9 cellular contexts compared by ENCODE assay signal in genomic region chr11:3000032-3000961, GRCh38. TPM values are rescaled to one million over a fixed set of nuclear protein-coding genes. Genes with fewer than 3 reads are reported as not detected.
DNase-seq lines count a peak whose midpoint lies in the region; ATAC-seq and FAIRE-seq lines count a peak whose summit lies in the region.
"Had no signal": no experiment of that assay in that cellular context is flagged by ENCODE, and none has a peak within 500 bp of the region (broad histone marks: within the 10 kb centered on the region; RNA-seq: fewer than 3 reads in every experiment).

No MANE protein-coding gene starts in this region.

- H3K27ac ChIP-seq in small intestine (ENCODE audit: low read depth in 1 of 2, low read length in 1 of 2) = no peak overlapping the region

- no peaks in the 10 kb centered on the region for H3K4me1 Mint-ChIP-seq in immature natural killer cell

- H3K36me3 ChIP-seq in small intestine (ENCODE audit: control insufficient read depth in 2 of 2, insufficient read depth in 2 of 2, low read length in 2 of 2) = peaks cover 10 to 20% of the 10 kb centered on the region in 2 donors

- no peaks in the 10 kb centered on the region for H3K4me1 ChIP-seq in small intestine (ENCODE audit: control insufficient read depth in 2 of 2, insufficient read depth in 1 of 2, low read depth in 1 of 2, low read length in 1 of 2)
- H3K4me1 ChIP-seq: Caco-2 had no signal

- DNase-seq in AG08396 (ENCODE audit: low spot score) = peak; percentile 55
- DNase-seq in NCI-H2196 (lab: John Stamatoyannopoulos, UW; ENCODE audit: unreplicated experiment) = peak; percentile 95
- peak; percentile 73 for DNase-seq in dermis blood vessel endothelial cell
- peak; percentile 89 for DNase-seq in mesenteric fat pad (ENCODE audit: low spot score)
- DNase-seq in small intestine = no peak
- DNase-seq in SIG-M5 treated with dmso at 0.1 percent for 504 hours (lab: John Stamatoyannopoulos, UW; ENCODE audit: unreplicated experiment) = no peak
- no peak for DNase-seq in immature natural killer cell
- DNase-seq: Caco-2 had no signal

- no peak for ATAC-seq in GM18511 (IDR thresholded peaks at IDR 0.05; ENCODE audit: unreplicated experiment)

- H3K27ac Mint-ChIP-seq in immature natural killer cell = no peak overlapping the region

- no peak for FAIRE-seq in small intestine (lab: Jason Lieb, UNC)

- no peaks in the 10 kb centered on the region for H3K27me3 ChIP-seq in small intestine (ENCODE audit: control insufficient read depth in 2 of 2, insufficient read depth in 2 of 2, low read length in 2 of 2)

- H3K4me3 Mint-ChIP-seq in immature natural killer cell = no peak overlapping the region

- no peaks in the 10 kb centered on the region for H3K9me3 Mint-ChIP-seq in immature natural killer cell

- 82 to 86% (median 83%) methylated on average over 17 of the region's 17 CpGs for WGBS in small intestine, 3 donors

- H3K27me3 Mint-ChIP-seq in immature natural killer cell (ENCODE audit: low read depth in 3 of 3) = peaks cover 0 to 1% (median 0%) of the 10 kb centered on the region in 3 donors

- H3K4me3 ChIP-seq in small intestine (ENCODE audit: low read depth in 1 of 2, low read length in 2 of 2) = no peak overlapping the region

- no peaks in the 10 kb centered on the region for H3K9me3 ChIP-seq in small intestine (ENCODE audit: control insufficient read depth, low read depth)
- H3K9me3 ChIP-seq: Caco-2 had no signal

- peaks cover 3 to 34% (median 7%) of the 10 kb centered on the region in 3 donors for H3K36me3 Mint-ChIP-seq in immature natural killer cell

RNA-seq across cellular contexts. Expression of gene NAP1L4, which starts 8.2 kb away (rescaled TPM):
- total RNA-seq in dermis blood vessel endothelial cell (132 and 165 TPM in 2 replicates), mesenteric fat pad (96.1 TPM)
- polyA plus RNA-seq in small intestine (10 to 100 TPM; 75.1 to 85.0 (median 84.1) TPM), immature natural killer cell (100 to 1,000 TPM; 131 to 157 (median 139) TPM)

RNA-seq across cellular contexts. Expression of gene CARS1, which starts 56.9 kb away (rescaled TPM):
- total RNA-seq in dermis blood vessel endothelial cell = 40.7 and 46.0 TPM in 2 replicates
- 69.4 TPM for total RNA-seq in mesenteric fat pad
- 10 to 100 TPM; 41.9 to 69.8 (median 43.8) TPM for polyA plus RNA-seq in small intestine
- 10 to 100 TPM; 32.6 to 48.9 (median 44.2) TPM for polyA plus RNA-seq in immature natural killer cell

Comparison
In these comparisons a context has a peak if more than half of its experiments do, and no peak if none do; other contexts are left out.
1. DNase-seq: peak in AG08396 (single experiment), NCI-H2196 (single experiment), dermis blood vessel endothelial cell (single experiment) and mesenteric fat pad (single experiment); none in small intestine (single experiment), SIG-M5 treated with dmso at 0.1 percent for 504 hours (single experiment) and immature natural killer cell (0 of 3).